14 cellular contexts compared by ENCODE assay signal in the genomic region with DNA sequence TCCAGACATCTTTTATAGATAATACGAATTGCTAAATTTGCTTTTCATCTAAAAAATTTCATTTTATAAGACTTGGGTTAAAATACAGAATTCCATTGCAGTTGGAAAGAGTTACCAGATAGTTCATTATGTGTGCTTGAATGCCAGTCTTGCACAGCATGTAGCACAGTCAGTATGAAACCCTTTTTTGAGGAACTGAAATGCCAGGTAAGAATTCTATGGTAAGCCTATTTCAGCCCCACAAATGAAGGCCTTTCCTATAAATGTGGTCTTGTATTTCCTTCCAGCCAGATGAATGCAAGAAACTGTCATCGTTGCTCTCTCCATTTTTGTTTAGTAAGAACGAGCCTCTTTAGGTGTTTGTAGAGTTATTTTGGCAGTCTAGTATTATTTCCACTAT.
A peak's percentile ranks its signal among the peaks of the same experiment; 100 is the strongest.
DNase-seq lines count a peak whose midpoint lies in the region; ATAC-seq and TF ChIP-seq lines count a peak whose summit lies in the region.
"Had no signal": no experiment of that assay in that cellular context is flagged by ENCODE, and none has a peak within 500 bp of the region (broad histone marks: within the 10 kb centered on the region; RNA-seq: fewer than 3 reads in every experiment).

No MANE protein-coding gene starts in this region.

- 78 to 89% methylated on average over 2 to 3 of the region's 3 CpGs for WGBS in transverse colon (ENCODE audit: low coverage in 1 of 2), 2 donors
- WGBS in esophagus muscularis mucosa: 93% methylated on average over 3 of the region's 3 CpGs

- H3K4me3 ChIP-seq in transverse colon (no peak overlapping the region), esophagus muscularis mucosa (no peak overlapping the region)

- no peak for TF ChIP-seq POLR2A in transverse colon (IDR thresholded peaks at IDR 0.05)
- no peak for TF ChIP-seq POLR2A in esophagus muscularis mucosa (IDR thresholded peaks at IDR 0.05; ENCODE audit: low read depth)

- no peak overlapping the region for H3K4me3 Mint-ChIP-seq in stimulated activated memory B cell treated with anti-CD40 and anti-IgM and Interleukin-4, amounts not matched to agents 10 μg/mL and 1 μg/mL and 100 μg/mL, for 72 hours
- H3K4me3 Mint-ChIP-seq: H9 had no signal

- H3K9me3 Mint-ChIP-seq in stimulated activated memory B cell treated with anti-CD40 and anti-IgM and Interleukin-4, amounts not matched to agents 10 μg/mL and 1 μg/mL and 100 μg/mL, for 72 hours: no peaks in the 10 kb centered on the region
- H3K9me3 Mint-ChIP-seq: activated T-helper 2 cell treated with anti-CD3 and anti-CD28 coated beads, Interferon-gamma antibody, Interleukin-2, Interleukin-4, amounts not matched to agents 10 μg/mL and 5 μg/mL and 100 μg/mL, durations not matched to agents 14 hours and 24 hours and 36 hours; H9 had no signal

- H3K27me3 Mint-ChIP-seq in stimulated activated memory B cell treated with anti-CD40 and anti-IgM and Interleukin-4, amounts not matched to agents 10 μg/mL and 1 μg/mL and 100 μg/mL, for 72 hours: no peaks in the 10 kb centered on the region

- no peak for TF ChIP-seq EP300 in transverse colon (IDR thresholded peaks at IDR 0.05; ENCODE audit: low read depth)
- no peak for TF ChIP-seq EP300 in esophagus muscularis mucosa (IDR thresholded peaks at IDR 0.05)

- no peaks in the 10 kb centered on the region for H3K36me3 ChIP-seq in transverse colon
- peaks cover 0 to 19% (median 7%) of the 10 kb centered on the region in 4 donors for H3K36me3 ChIP-seq in esophagus muscularis mucosa

- H3K4me1 ChIP-seq in transverse colon: peaks cover 0 to 17% (median 4%) of the 10 kb centered on the region in 4 donors
- H3K4me1 ChIP-seq in esophagus muscularis mucosa: peaks cover 14 to 36% (median 19%) of the 10 kb centered on the region in 4 donors

- intact Hi-C loops in transverse colon (cut with DNase I; ENCODE audit: low total_unique reads) (no loop called here), esophagus muscularis mucosa (cut with DNase I) (no loop called here)

- in situ Hi-C loops in transverse colon (cut with MboI; ENCODE audit: low pct_ligation_motif_present in 1 of 4, low pct_unique_long_range_greater_than_20kb in 1 of 4, low sequenced_read_pairs in 3 of 4): no loop called here

- H3K27ac ChIP-seq in transverse colon (no peak overlapping the region), esophagus muscularis mucosa (replicated peaks in 1 of 4) (no peak overlapping the region)
- H3K27ac ChIP-seq: 22Rv1 had no signal

- no peak overlapping the region for H3K27ac Mint-ChIP-seq in stimulated activated memory B cell treated with anti-CD40 and anti-IgM and Interleukin-4, amounts not matched to agents 10 μg/mL and 1 μg/mL and 100 μg/mL, for 72 hours
- H3K27ac Mint-ChIP-seq: activated T-helper 2 cell treated with anti-CD3 and anti-CD28 coated beads, Interferon-gamma antibody, Interleukin-2, Interleukin-4, amounts not matched to agents 10 μg/mL and 5 μg/mL and 100 μg/mL, durations not matched to agents 14 hours and 24 hours and 36 hours had no signal

- DNase-seq in NOMO-1 treated with DMSO at 0.1 percent for 48 hours (lab: John Stamatoyannopoulos, UW; ENCODE audit: unreplicated experiment): peak; percentile 47
- DNase-seq in NOMO-1 treated with dmso at 0.1 percent for 144 hours (lab: John Stamatoyannopoulos, UW; ENCODE audit: unreplicated experiment): no peak
- no peak for DNase-seq in transverse colon
- DNase-seq in esophagus muscularis mucosa (ENCODE audit: extremely low spot score): no peak
- DNase-seq in medulla oblongata (ENCODE audit: extremely low spot score): no peak
- DNase-seq: cerebellar nuclear complex, foreskin melanocyte, H9, NCI-H1092 had no signal

- no peaks in the 10 kb centered on the region for H3K27me3 ChIP-seq in transverse colon
- H3K27me3 ChIP-seq in esophagus muscularis mucosa: no peaks in the 10 kb centered on the region

- ATAC-seq in HG02571 (IDR thresholded peaks at IDR 0.05; ENCODE audit: unreplicated experiment): peak; percentile 97
- peak; percentile 97 for ATAC-seq in HG03354 (IDR thresholded peaks at IDR 0.05; ENCODE audit: poor library complexity, severe bottlenecking, unreplicated experiment)
- peak; percentile 94 for ATAC-seq in stimulated activated memory B cell treated with anti-CD40 and anti-IgM and Interleukin-4, amounts not matched to agents 10 μg/mL and 1 μg/mL and 100 μg/mL, for 72 hours

- no peak for TF ChIP-seq CTCF in transverse colon (IDR thresholded peaks at IDR 0.05)
- TF ChIP-seq CTCF in esophagus muscularis mucosa (IDR thresholded peaks at IDR 0.05): no peak

- H3K9me3 ChIP-seq in transverse colon: no peaks in the 10 kb centered on the region
- H3K9me3 ChIP-seq in esophagus muscularis mucosa: no peaks in the 10 kb centered on the region

- peaks cover 12% of the 10 kb centered on the region for H3K4me1 Mint-ChIP-seq in stimulated activated memory B cell treated with anti-CD40 and anti-IgM and Interleukin-4, amounts not matched to agents 10 μg/mL and 1 μg/mL and 100 μg/mL, for 72 hours

- H3K36me3 Mint-ChIP-seq in stimulated activated memory B cell treated with anti-CD40 and anti-IgM and Interleukin-4, amounts not matched to agents 10 μg/mL and 1 μg/mL and 100 μg/mL, for 72 hours: peaks cover 21% of the 10 kb centered on the region
